Comparison of ENCODE assay signal across 8 cellular contexts in the genomic region with DNA sequence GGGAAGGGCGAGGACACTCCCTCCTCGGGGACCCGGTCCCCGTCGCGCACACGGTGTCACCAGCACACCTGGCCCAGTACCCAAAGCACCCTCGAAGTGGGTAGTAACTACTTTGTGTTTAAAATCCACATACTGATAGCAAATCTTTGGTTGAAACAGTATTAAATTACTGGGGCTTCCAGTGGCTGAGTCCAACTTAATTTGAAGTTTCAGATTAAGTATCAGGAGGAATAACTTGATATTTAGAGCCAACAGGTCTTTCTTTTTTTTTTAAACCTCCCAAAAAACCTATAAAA. TPM values are rescaled to one million over a fixed set of nuclear protein-coding genes. Genes with fewer than 3 reads are reported as not detected.
A peak's percentile ranks its signal among the peaks of the same experiment; 100 is the strongest.
DNase-seq lines count a peak whose midpoint lies in the region; ATAC-seq lines count a peak whose summit lies in the region.

No MANE protein-coding gene starts in this region.

- no peak for DNase-seq in Jurkat, Clone E6-1 (ENCODE audit: low read depth, low spot score)
- DNase-seq in neuronal stem cell (ENCODE audit: low spot score) (no peak), NCI-H446 (lab: John Stamatoyannopoulos, UW) (no peak), glomerular visceral epithelial cell (ENCODE audit: extremely low spot score) (no peak), DMS53 (lab: John Stamatoyannopoulos, UW) (no peak), iPS-NIHi7 (ENCODE audit: extremely low spot score) (no peak)

- H3K4me2 ChIP-seq in neuronal stem cell (ENCODE audit: insufficient read depth, low read length, poor library complexity, severe bottlenecking), result peak overlapping the region; percentile 77

- H3K4me1 ChIP-seq in neuronal stem cell (ENCODE audit: control insufficient read depth in 2 of 2, insufficient read depth in 1 of 2, low read depth in 1 of 2, low read length in 2 of 2), result peaks cover 4% of the 10 kb centered on the region in 2 donors

- peak overlapping the region; percentile 97 for H3K27ac Mint-ChIP-seq in dendritic cell treated with granulocyte-macrophage colony-stimulating factor and Interleukin-4, amounts not matched to agents 40 ng/mL and 50 ng/mL, for 4 days

- no peak overlapping the region for H3K23ac ChIP-seq in neuronal stem cell (ENCODE audit: low read depth, low read length, poor library complexity)

- H2BK120ac ChIP-seq in neuronal stem cell (ENCODE audit: low read depth, low read length), result no peak overlapping the region

- H2AK5ac ChIP-seq in neuronal stem cell (ENCODE audit: low read depth, low read length), result no peak overlapping the region

- peak; percentile 48 for ATAC-seq in GM19351 (IDR thresholded peaks at IDR 0.05; ENCODE audit: unreplicated experiment)

- no peak overlapping the region for H2BK12ac ChIP-seq in neuronal stem cell (ENCODE audit: low read length)

- H3K9me3 Mint-ChIP-seq in dendritic cell treated with granulocyte-macrophage colony-stimulating factor and Interleukin-4, amounts not matched to agents 40 ng/mL and 50 ng/mL, for 4 days, result no peaks in the 10 kb centered on the region

- intact Hi-C loops in dendritic cell treated with granulocyte-macrophage colony-stimulating factor and Interleukin-4, amounts not matched to agents 40 ng/mL and 50 ng/mL, for 4 days (cut with micrococcal nuclease), result loop anchor here (1.0 to 10.0 kb wide), 6 partner anchors 75 to 670 kb away; partner anchors contain the start of genes RPS23, SSBP2 and ZCCHC9

- H2BK5ac ChIP-seq in neuronal stem cell (ENCODE audit: low read length), result peak overlapping the region; percentile 62

- H2AFZ ChIP-seq in neuronal stem cell (ENCODE audit: low read length), result peak overlapping the region; percentile 92

- no peaks in the 10 kb centered on the region for H3K9me3 ChIP-seq in neuronal stem cell (replicated peaks in 1 of 2; ENCODE audit: control insufficient read depth in 2 of 2, insufficient read depth in 1 of 2, low read depth in 1 of 2, low read length in 2 of 2)

- peak overlapping the region; percentile 97 for H3K9ac ChIP-seq in neuronal stem cell (ENCODE audit: low read depth, low read length, poor library complexity)

- H3K27me3 ChIP-seq in neuronal stem cell (ENCODE audit: control insufficient read depth in 3 of 3, insufficient read depth in 3 of 3, low read depth in 1 of 3, low read length in 3 of 3), result no peaks in the 10 kb centered on the region

- H3K4me3 ChIP-seq in Jurkat, Clone E6-1 (ENCODE audit: low read length), result peak overlapping the region; percentile 67
- peak overlapping the region; percentile 58 to 92 for H3K4me3 ChIP-seq in neuronal stem cell (ENCODE audit: low read length in 2 of 2)

- H4K8ac ChIP-seq in neuronal stem cell (ENCODE audit: low read depth, low read length), result no peak overlapping the region

- H3K27ac ChIP-seq in neuronal stem cell (replicated peaks; ENCODE audit: low read length), result peak overlapping the region; percentile 99

- peaks cover 11% of the 10 kb centered on the region for H3K4me1 Mint-ChIP-seq in dendritic cell treated with granulocyte-macrophage colony-stimulating factor and Interleukin-4, amounts not matched to agents 40 ng/mL and 50 ng/mL, for 4 days (ENCODE audit: low read depth)

- H4K91ac ChIP-seq in neuronal stem cell (ENCODE audit: low read depth, low read length, poor library complexity), result no peak overlapping the region

- H3K79me1 ChIP-seq in neuronal stem cell (ENCODE audit: low read depth, low read length), result peaks cover 2% of the 10 kb centered on the region

- no CpG with 5 or more reads among the region's 8 CpGs for WGBS in neuronal stem cell (ENCODE audit: extremely low coverage in 2 of 2, insufficient read length in 2 of 2, insufficient replicate concordance in 1 of 2), 2 donors

- peaks cover 0 to 4% of the 10 kb centered on the region in 2 donors for H3K36me3 ChIP-seq in neuronal stem cell (replicated peaks in 1 of 2; ENCODE audit: control insufficient read depth in 2 of 2, insufficient read depth in 2 of 2, low read length in 2 of 2)

- H3K14ac ChIP-seq in neuronal stem cell (ENCODE audit: low read length), result no peak overlapping the region

- H3K18ac ChIP-seq in neuronal stem cell (ENCODE audit: low read length), result peak overlapping the region; percentile 100

- no peaks in the 10 kb centered on the region for H3K27me3 Mint-ChIP-seq in dendritic cell treated with granulocyte-macrophage colony-stimulating factor and Interleukin-4, amounts not matched to agents 40 ng/mL and 50 ng/mL, for 4 days

- H2BK15ac ChIP-seq in neuronal stem cell (ENCODE audit: low read length), result no peak overlapping the region

- peak overlapping the region; percentile 90 for H3K4me3 Mint-ChIP-seq in dendritic cell treated with granulocyte-macrophage colony-stimulating factor and Interleukin-4, amounts not matched to agents 40 ng/mL and 50 ng/mL, for 4 days

- H3K36me3 Mint-ChIP-seq in dendritic cell treated with granulocyte-macrophage colony-stimulating factor and Interleukin-4, amounts not matched to agents 40 ng/mL and 50 ng/mL, for 4 days (ENCODE audit: low read depth), result peaks cover 18% of the 10 kb centered on the region

- H3K4ac ChIP-seq in neuronal stem cell (ENCODE audit: low read length), result no peak overlapping the region

RNA-seq across cellular contexts. Expression of gene ATG10, which starts 0.6 kb away (rescaled TPM):
- 33.0 TPM for polyA plus RNA-seq in Jurkat, Clone E6-1 (2012; ENCODE audit: insufficient read depth, insufficient read length)
- polyA plus RNA-seq in neuronal stem cell (2013, experiment 1 of 2), result 7.2 TPM
- polyA plus RNA-seq in neuronal stem cell (2013, experiment 2 of 2), result 8.0 TPM
